14 cellular contexts compared by ENCODE assay signal in genomic region chr10:113612154-113612553, GRCh38. TPM values are rescaled to one million over a fixed set of nuclear protein-coding genes. Genes with fewer than 3 reads are reported as not detected.
DNase-seq lines count a peak whose midpoint lies in the region; ATAC-seq and TF ChIP-seq lines count a peak whose summit lies in the region.
"Had no signal": no experiment of that assay in that cellular context is flagged by ENCODE, and none has a peak within 500 bp of the region (broad histone marks: within the 10 kb centered on the region; RNA-seq: fewer than 3 reads in every experiment).

No MANE protein-coding gene starts in this region.

- ATAC-seq in heart left ventricle: peak; percentile 62 to 78 (median 70)
- ATAC-seq in activated T-cell treated with anti-CD3 and anti-CD28 coated beads, Interleukin-2, amount 50 U/mL, for 72 hours (replicated peaks in 1 of 2): no peak
- no peak for ATAC-seq in omental fat pad (ENCODE audit: low FRiP score)

- no peaks in the 10 kb centered on the region for H3K4me1 Mint-ChIP-seq in activated T-cell treated with anti-CD3 and anti-CD28 coated beads, Interleukin-2, amount 50 U/mL, for 72 hours (ENCODE audit: low read depth)
- H3K4me1 Mint-ChIP-seq: CD8-positive, alpha-beta memory T cell had no signal

- H3K9me3 ChIP-seq in heart left ventricle: no peaks in the 10 kb centered on the region
- H3K9me3 ChIP-seq in stomach: no peaks in the 10 kb centered on the region
- H3K9me3 ChIP-seq: BE2C had no signal

- H3K4me3 ChIP-seq in heart left ventricle (no peak overlapping the region), stomach (no peak overlapping the region)

- peaks cover 44% of the 10 kb centered on the region for H3K27me3 Mint-ChIP-seq in activated T-cell treated with anti-CD3 and anti-CD28 coated beads, Interleukin-2, amount 50 U/mL, for 72 hours (ENCODE audit: low read depth)

- TF ChIP-seq CTCF in heart left ventricle (IDR thresholded peaks at IDR 0.05) (no peak), stomach (IDR thresholded peaks at IDR 0.05) (no peak), omental fat pad (IDR thresholded peaks at IDR 0.05) (no peak)

- no peaks in the 10 kb centered on the region for H3K36me3 Mint-ChIP-seq in activated T-cell treated with anti-CD3 and anti-CD28 coated beads, Interleukin-2, amount 50 U/mL, for 72 hours (ENCODE audit: insufficient read depth in 2 of 2)
- H3K36me3 Mint-ChIP-seq: CD8-positive, alpha-beta memory T cell had no signal

- H3K27me3 ChIP-seq in heart left ventricle (peaks cover 0 to 13% (median 0%) of the 10 kb centered on the region in 9 donors), stomach (peaks cover 0 to 6% (median 6%) of the 10 kb centered on the region in 3 donors)
- H3K27me3 ChIP-seq: BE2C had no signal

- peak overlapping the region in 9 of 12 donors; percentile 0 to 60 (median 34) for H3K27ac ChIP-seq in heart left ventricle
- no peak overlapping the region for H3K27ac ChIP-seq in stomach

- H3K9me3 Mint-ChIP-seq in activated T-cell treated with anti-CD3 and anti-CD28 coated beads, Interleukin-2, amount 50 U/mL, for 72 hours: no peaks in the 10 kb centered on the region
- H3K9me3 Mint-ChIP-seq: CD8-positive, alpha-beta memory T cell had no signal

- WGBS in heart left ventricle, 4 donors: 31 to 61% (median 54%) methylated on average over 3 of the region's 3 CpGs
- 23 to 73% (median 55%) methylated on average over 3 of the region's 3 CpGs for WGBS in stomach, 5 donors

- DNase-seq in anterior cingulate cortex (lab: John Stamatoyannopoulos, UW) (peak in 45 of 58 donors; percentile 11 to 82 (median 45)), heart left ventricle (peak in 2 of 5 donors; percentile 48 to 80), medulla oblongata (ENCODE audit: extremely low spot score) (peak; percentile 67), stomach (peak; percentile 87), omental fat pad (ENCODE audit: low spot score) (no peak), NCI-H345 treated with DMSO at 0.1 percent for 48 hours (lab: John Stamatoyannopoulos, UW; ENCODE audit: unreplicated experiment) (no peak)
- no peak for DNase-seq in activated T-cell treated with anti-CD3 and anti-CD28 coated beads, Interleukin-2, amount 50 U/mL, for 72 hours
- DNase-seq: BE2C; CD8-positive, alpha-beta memory T cell; DMS 273 treated with DMSO at 0.1 percent for 48 hours; NCI-H1930; NCI-H2171 treated with DMSO at 0.1 percent for 48 hours; NCI-H510A; SHP77 had no signal

- intact Hi-C loops in heart left ventricle (cut with DNase I): no loop called here
- intact Hi-C loops in stomach (cut with DNase I; ENCODE audit: low total_unique reads): no loop called here

- peaks cover 0 to 95% (median 12%) of the 10 kb centered on the region in 9 donors for H3K36me3 ChIP-seq in heart left ventricle
- H3K36me3 ChIP-seq in stomach: no peaks in the 10 kb centered on the region
- H3K36me3 ChIP-seq: BE2C had no signal

- H3K4me3 Mint-ChIP-seq in activated T-cell treated with anti-CD3 and anti-CD28 coated beads, Interleukin-2, amount 50 U/mL, for 72 hours: no peak overlapping the region
- H3K4me3 Mint-ChIP-seq: CD8-positive, alpha-beta memory T cell had no signal

- no peak overlapping the region for H3K27ac Mint-ChIP-seq in activated T-cell treated with anti-CD3 and anti-CD28 coated beads, Interleukin-2, amount 50 U/mL, for 72 hours
- H3K27ac Mint-ChIP-seq: CD8-positive, alpha-beta memory T cell had no signal

- TF ChIP-seq EP300 in stomach (IDR thresholded peaks at IDR 0.05): no peak

- H3K4me1 ChIP-seq in heart left ventricle (peaks cover 0 to 58% (median 24%) of the 10 kb centered on the region in 12 donors), stomach (peaks cover 0 to 14% (median 6%) of the 10 kb centered on the region in 4 donors)
- H3K4me1 ChIP-seq: BE2C had no signal

- TF ChIP-seq POLR2A in heart left ventricle (IDR thresholded peaks at IDR 0.05) (no peak), stomach (IDR thresholded peaks at IDR 0.05) (no peak)

RNA-seq across cellular contexts. Expression of gene NRAP, which starts 51.7 kb away (rescaled TPM):
- 1,000 to 10,000 TPM in 6 of 9 donors, 100 to 1,000 TPM in 3; 651 to 2,789 (median 1,196) TPM for total RNA-seq in heart left ventricle
- polyA plus RNA-seq in heart left ventricle: 100 to 1,000 TPM; 278 to 301 TPM
- total RNA-seq in stomach: under 1 TPM in 1 of 5 donors, not detected in 4; 0.18 TPM
- polyA plus RNA-seq in stomach: under 1 TPM; 0.03 to 0.92 (median 0.19) TPM
- not detected for total RNA-seq in activated T-cell treated with anti-CD3 and anti-CD28 coated beads, Interleukin-2, amount 50 U/mL, for 72 hours
- not detected for total RNA-seq in omental fat pad
- total RNA-seq: CD8-positive, alpha-beta memory T cell had no signal
- polyA plus RNA-seq: CD8-positive, alpha-beta memory T cell had no signal

RNA-seq across cellular contexts. Expression of gene HABP2, which starts 59.3 kb away (rescaled TPM):
- under 1 TPM in 1 of 9 donors, not detected in 8; 0.23 TPM for total RNA-seq in heart left ventricle
- polyA plus RNA-seq in heart left ventricle: under 1 TPM in 1 of 2 donors, not detected in 1; 0.30 TPM
- total RNA-seq in stomach: 10 to 100 TPM in 1 of 5 donors, 1 to 10 TPM in 2, not detected in 2; 2.0 to 11.4 (median 2.2) TPM
- polyA plus RNA-seq in stomach: 1 to 10 TPM in 2 of 3 donors, under 1 TPM in 1; 0.76 to 9.2 (median 5.3) TPM
- total RNA-seq in activated T-cell treated with anti-CD3 and anti-CD28 coated beads, Interleukin-2, amount 50 U/mL, for 72 hours: not detected
- not detected for total RNA-seq in omental fat pad
- total RNA-seq: CD8-positive, alpha-beta memory T cell had no signal
- polyA plus RNA-seq: CD8-positive, alpha-beta memory T cell had no signal

Comparison
In these comparisons a context has a peak if more than half of its experiments do, and no peak if none do; other contexts are left out.
1. DNase-seq: peak in anterior cingulate cortex (45 of 58), medulla oblongata (single experiment) and stomach (single experiment); none in activated T-cell treated with anti-CD3 and anti-CD28 coated beads, Interleukin-2, amount 50 U/mL, for 72 hours (0 of 2), omental fat pad (single experiment) and NCI-H345 treated with DMSO at 0.1 percent for 48 hours (single experiment).
2. ATAC-seq: peak in heart left ventricle (4 of 4); none in activated T-cell treated with anti-CD3 and anti-CD28 coated beads, Interleukin-2, amount 50 U/mL, for 72 hours (0 of 2) and omental fat pad (single experiment).
3. H3K27ac ChIP-seq: peak in heart left ventricle (9 of 12); none in stomach (0 of 5).
4. RNA of gene NRAP, which starts 51.7 kb away (total RNA-seq): 651 to 2,789 TPM in heart left ventricle; 0.18 TPM in stomach, not detected in activated T-cell treated with anti-CD3 and anti-CD28 coated beads, Interleukin-2, amount 50 U/mL, for 72 hours and not detected in omental fat pad; every median in the first group is over 100 times any median in the second.